ENCODE assay signal across 7 cellular contexts in genomic region chr12:76083246-76083735, GRCh38. TPM values are rescaled to one million over a fixed set of nuclear protein-coding genes. Genes with fewer than 3 reads are reported as not detected.
DNase-seq lines count a peak whose midpoint lies in the region; ATAC-seq and TF ChIP-seq lines count a peak whose summit lies in the region.

No MANE protein-coding gene starts in this region.

- no peaks in the 10 kb centered on the region for H3K27me3 Mint-ChIP-seq in activated T-helper 1 cell treated with anti-CD3 and anti-CD28 coated beads, Interleukin-12 subunit alpha, Interleukin-12 subunit beta, Interleukin-2, Interleukin-4 antibody, amounts not matched to agents 30 ng/mL and 10 ng/mL and 1 ng/mL, durations not matched to agents 14 hours and 24 hours and 36 hours (ENCODE audit: insufficient read depth)
- H3K27me3 Mint-ChIP-seq in stimulated activated memory B cell treated with anti-CD40 and anti-IgM and Interleukin-4, amounts not matched to agents 10 μg/mL and 1 μg/mL and 100 μg/mL, for 72 hours: no peaks in the 10 kb centered on the region

- H3K27ac Mint-ChIP-seq in activated T-helper 1 cell treated with anti-CD3 and anti-CD28 coated beads, Interleukin-12 subunit alpha, Interleukin-12 subunit beta, Interleukin-2, Interleukin-4 antibody, amounts not matched to agents 30 ng/mL and 10 ng/mL and 1 ng/mL, durations not matched to agents 14 hours and 24 hours and 36 hours: peak overlapping the region; percentile 99
- H3K27ac Mint-ChIP-seq in stimulated activated memory B cell treated with anti-CD40 and anti-IgM and Interleukin-4, amounts not matched to agents 10 μg/mL and 1 μg/mL and 100 μg/mL, for 72 hours: peak overlapping the region; percentile 98

- H3K27ac ChIP-seq in HL-60 (replicated peaks): peak overlapping the region; percentile 95

- H3K36me3 Mint-ChIP-seq in activated T-helper 1 cell treated with anti-CD3 and anti-CD28 coated beads, Interleukin-12 subunit alpha, Interleukin-12 subunit beta, Interleukin-2, Interleukin-4 antibody, amounts not matched to agents 30 ng/mL and 10 ng/mL and 1 ng/mL, durations not matched to agents 14 hours and 24 hours and 36 hours (ENCODE audit: low read depth): peaks cover 40% of the 10 kb centered on the region
- H3K36me3 Mint-ChIP-seq in stimulated activated memory B cell treated with anti-CD40 and anti-IgM and Interleukin-4, amounts not matched to agents 10 μg/mL and 1 μg/mL and 100 μg/mL, for 72 hours: peaks cover 22% of the 10 kb centered on the region

- H3K4me3 ChIP-seq in HL-60 (replicated peaks; ENCODE audit: insufficient read depth, low read length) (peak overlapping the region; percentile 84), iPS-11a (ENCODE audit: low read depth, low read length) (peak overlapping the region; percentile 88)

- H3K4me1 Mint-ChIP-seq in activated T-helper 1 cell treated with anti-CD3 and anti-CD28 coated beads, Interleukin-12 subunit alpha, Interleukin-12 subunit beta, Interleukin-2, Interleukin-4 antibody, amounts not matched to agents 30 ng/mL and 10 ng/mL and 1 ng/mL, durations not matched to agents 14 hours and 24 hours and 36 hours (ENCODE audit: low read depth): peaks cover 71% of the 10 kb centered on the region
- H3K4me1 Mint-ChIP-seq in stimulated activated memory B cell treated with anti-CD40 and anti-IgM and Interleukin-4, amounts not matched to agents 10 μg/mL and 1 μg/mL and 100 μg/mL, for 72 hours: peaks cover 69% of the 10 kb centered on the region

- intact Hi-C loops in activated T-helper 1 cell treated with anti-CD3 and anti-CD28 coated beads, Interleukin-12 subunit alpha, Interleukin-12 subunit beta, Interleukin-2, Interleukin-4 antibody, amounts not matched to agents 30 ng/mL and 10 ng/mL and 1 ng/mL, durations not matched to agents 14 hours and 24 hours and 36 hours (cut with micrococcal nuclease): loop anchor here (1.0 kb wide), 1 partner anchor 139 kb away; no protein-coding TSS in a partner anchor

- TF ChIP-seq CTCF in HL-60 (IDR thresholded peaks at IDR 0.05; ENCODE audit: insufficient read depth, low read length): no peak

- peaks cover 8% of the 10 kb centered on the region for H3K9me3 Mint-ChIP-seq in activated T-helper 1 cell treated with anti-CD3 and anti-CD28 coated beads, Interleukin-12 subunit alpha, Interleukin-12 subunit beta, Interleukin-2, Interleukin-4 antibody, amounts not matched to agents 30 ng/mL and 10 ng/mL and 1 ng/mL, durations not matched to agents 14 hours and 24 hours and 36 hours
- H3K9me3 Mint-ChIP-seq in stimulated activated memory B cell treated with anti-CD40 and anti-IgM and Interleukin-4, amounts not matched to agents 10 μg/mL and 1 μg/mL and 100 μg/mL, for 72 hours: no peaks in the 10 kb centered on the region

- H3K4me3 Mint-ChIP-seq in activated T-helper 1 cell treated with anti-CD3 and anti-CD28 coated beads, Interleukin-12 subunit alpha, Interleukin-12 subunit beta, Interleukin-2, Interleukin-4 antibody, amounts not matched to agents 30 ng/mL and 10 ng/mL and 1 ng/mL, durations not matched to agents 14 hours and 24 hours and 36 hours: peak overlapping the region; percentile 100
- peak overlapping the region; percentile 94 for H3K4me3 Mint-ChIP-seq in stimulated activated memory B cell treated with anti-CD40 and anti-IgM and Interleukin-4, amounts not matched to agents 10 μg/mL and 1 μg/mL and 100 μg/mL, for 72 hours

- no peak for ATAC-seq in stimulated activated memory B cell treated with anti-CD40 and anti-IgM and Interleukin-4, amounts not matched to agents 10 μg/mL and 1 μg/mL and 100 μg/mL, for 72 hours

- DNase-seq in HL-60 (ENCODE audit: low read depth in 1 of 2, low spot score in 1 of 2) (no peak), SW480 (ENCODE audit: low spot score) (no peak), NCI-H345 treated with DMSO at 0.1 percent for 48 hours (lab: John Stamatoyannopoulos, UW; ENCODE audit: unreplicated experiment) (no peak), NCI-H345 (lab: John Stamatoyannopoulos, UW) (no peak)
- no peak for DNase-seq in activated T-helper 1 cell treated with anti-CD3 and anti-CD28 coated beads, Interleukin-12 subunit alpha, Interleukin-12 subunit beta, Interleukin-2, Interleukin-4 antibody, amounts not matched to agents 30 ng/mL and 10 ng/mL and 1 ng/mL, durations not matched to agents 14 hours and 24 hours and 36 hours (ENCODE audit: low spot score)

- no peaks in the 10 kb centered on the region for H3K27me3 ChIP-seq in HL-60 (ENCODE audit: insufficient read depth, poor library complexity, severe bottlenecking)

RNA-seq across cellular contexts. Expression of gene NAP1L1, which starts 1.2 kb away (rescaled TPM):
- total RNA-seq in activated T-helper 1 cell treated with anti-CD3 and anti-CD28 coated beads, Interleukin-12 subunit alpha, Interleukin-12 subunit beta, Interleukin-2, Interleukin-4 antibody, amounts not matched to agents 30 ng/mL and 10 ng/mL and 1 ng/mL, durations not matched to agents 14 hours and 24 hours and 36 hours: 584 and 605 TPM in 2 replicates

RNA-seq across cellular contexts. Expression of gene PHLDA1, which starts 51.7 kb away (rescaled TPM):
- total RNA-seq in activated T-helper 1 cell treated with anti-CD3 and anti-CD28 coated beads, Interleukin-12 subunit alpha, Interleukin-12 subunit beta, Interleukin-2, Interleukin-4 antibody, amounts not matched to agents 30 ng/mL and 10 ng/mL and 1 ng/mL, durations not matched to agents 14 hours and 24 hours and 36 hours: 88.9 and 91.5 TPM in 2 replicates
